Comparison of ENCODE assay signal across 2 cellular contexts in the genomic region with DNA sequence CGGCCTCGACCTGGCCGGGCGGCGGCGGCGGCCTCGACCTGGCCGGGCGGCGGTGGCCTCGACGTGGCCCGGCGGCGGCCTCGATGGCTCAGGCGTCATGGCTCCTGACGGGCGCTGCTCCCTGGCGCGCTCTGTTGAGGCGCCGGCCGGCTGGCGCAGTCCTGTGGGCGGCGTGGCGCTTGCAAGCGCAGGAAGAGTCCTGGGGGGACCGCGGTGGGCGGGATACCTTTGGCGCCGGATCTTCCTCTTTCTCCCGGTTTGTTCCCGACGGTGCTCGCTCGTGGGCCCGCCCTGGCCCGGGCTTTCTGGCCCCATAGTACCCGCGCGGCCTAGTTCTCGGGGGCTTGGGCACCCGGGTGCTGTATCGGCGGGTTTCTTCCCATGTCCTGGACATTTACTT. TPM values are rescaled to one million over a fixed set of nuclear protein-coding genes. Genes with fewer than 3 reads are reported as not detected.
"Had no signal": no experiment of that assay in that cellular context is flagged by ENCODE, and none has a peak within 500 bp of the region (broad histone marks: within the 10 kb centered on the region; RNA-seq: fewer than 3 reads in every experiment).

No MANE protein-coding gene starts in this region.

RNA-seq across cellular contexts. Expression of gene RGPD1, which starts 0.7 kb away (rescaled TPM):
- total RNA-seq: HT-29, HT1080 had no signal
